Comparison of ENCODE assay signal across 8 cellular contexts in genomic region chr17:28643979-28644781, GRCh38. TPM values are rescaled to one million over a fixed set of nuclear protein-coding genes. Genes with fewer than 3 reads are reported as not detected.
DNase-seq lines count a peak whose midpoint lies in the region; ATAC-seq, FAIRE-seq and TF ChIP-seq lines count a peak whose summit lies in the region.

No MANE protein-coding gene starts in this region.

- H4K20me1 ChIP-seq in smooth muscle cell (ENCODE audit: low read depth) = peaks cover 10% of the 10 kb centered on the region

- H3K27me3 ChIP-seq in BE2C (no peaks in the 10 kb centered on the region), bronchial epithelial cell (ENCODE audit: control insufficient read depth, insufficient read depth, low read length) (no peaks in the 10 kb centered on the region), smooth muscle cell (ENCODE audit: low read depth) (no peaks in the 10 kb centered on the region)

- DNase-seq in BE2C = peak; percentile 29
- DNase-seq in SK-N-MC (ENCODE audit: low read depth, low spot score) = no peak
- DNase-seq in bronchial epithelial cell (ENCODE audit: low read depth) = peak; percentile 53
- peak; percentile 71 for DNase-seq in iPS-NIHi7 (ENCODE audit: extremely low spot score)
- DNase-seq in smooth muscle cell (lab: John Stamatoyannopoulos, UW; ENCODE audit: unreplicated experiment) = no peak

- H3K4me3 ChIP-seq in BE2C (ENCODE audit: low read depth, low read length) (peak overlapping the region; percentile 68), SK-N-MC (peak overlapping the region; percentile 86), bronchial epithelial cell (ENCODE audit: low read depth, low read length) (peak overlapping the region; percentile 64), smooth muscle cell (peak overlapping the region; percentile 85)

- FAIRE-seq in bronchial epithelial cell (lab: Jason Lieb, UNC) = no peak

- peak overlapping the region; percentile 94 for H3K9ac ChIP-seq in SK-N-MC (ENCODE audit: insufficient read length)
- peak overlapping the region; percentile 73 for H3K9ac ChIP-seq in smooth muscle cell (ENCODE audit: low read depth)

- no peaks in the 10 kb centered on the region for H3K4me1 ChIP-seq in BE2C
- H3K4me1 ChIP-seq in smooth muscle cell (ENCODE audit: low read depth) = peaks cover 7% of the 10 kb centered on the region

- H3F3A ChIP-seq in smooth muscle cell (ENCODE audit: low read depth) = peaks cover 19% of the 10 kb centered on the region

- H3K4me2 ChIP-seq in smooth muscle cell = peak overlapping the region; percentile 92

- H2AFZ ChIP-seq in smooth muscle cell (ENCODE audit: low read depth) = peak overlapping the region; percentile 59

- peak; percentile 17 for ATAC-seq in GM18502 (IDR thresholded peaks at IDR 0.05; ENCODE audit: poor library complexity, unreplicated experiment)
- no peak for ATAC-seq in GM18870 (IDR thresholded peaks at IDR 0.05; ENCODE audit: unreplicated experiment)

- peaks cover 29% of the 10 kb centered on the region for H3K36me3 ChIP-seq in BE2C
- H3K36me3 ChIP-seq in SK-N-MC (ENCODE audit: insufficient read depth, low read length) = peaks cover 53% of the 10 kb centered on the region
- H3K36me3 ChIP-seq in bronchial epithelial cell (ENCODE audit: control insufficient read depth, insufficient read depth, low read length) = peaks cover 28% of the 10 kb centered on the region
- H3K36me3 ChIP-seq in smooth muscle cell (ENCODE audit: low read depth) = peaks cover 7% of the 10 kb centered on the region

- peak; percentile 53 for TF ChIP-seq CTCF in BE2C (IDR thresholded peaks at IDR 0.05; ENCODE audit: low read depth, low read length)
- peak; percentile 62 for TF ChIP-seq CTCF in bronchial epithelial cell (IDR thresholded peaks at IDR 0.05; ENCODE audit: insufficient read depth, low read length, severe bottlenecking)
- TF ChIP-seq CTCF in smooth muscle cell (IDR thresholded peaks at IDR 0.05; ENCODE audit: borderline replicate concordance, insufficient read depth, poor library complexity, severe bottlenecking) = peak; percentile 39

- WGBS in smooth muscle cell (ENCODE audit: low lambda C conversion rate) = 3% methylated on average over 16 of the region's 18 CpGs

- H3K27ac ChIP-seq in SK-N-MC (peak overlapping the region; percentile 71; the same call in 1 of the 2 replicates), smooth muscle cell (ENCODE audit: low read depth) (no peak overlapping the region)

- TF ChIP-seq RAD21 in Ishikawa (IDR thresholded peaks at IDR 0.05; ENCODE audit: low read depth) = no peak

- peaks cover 26% of the 10 kb centered on the region for H3K79me2 ChIP-seq in smooth muscle cell (ENCODE audit: low read depth)

- no peak for TF ChIP-seq EP300 in Ishikawa (IDR thresholded peaks at IDR 0.05; ENCODE audit: borderline replicate concordance)

- H3K9me3 ChIP-seq in BE2C (no peaks in the 10 kb centered on the region), SK-N-MC (ENCODE audit: low read depth, low read length) (no peaks in the 10 kb centered on the region), smooth muscle cell (replicated peaks; ENCODE audit: low read depth) (no peaks in the 10 kb centered on the region)

TF ChIP-seq in Ishikawa, 13 proteins besides CTCF, POLR2A, EP300 and RAD21:
- TF ChIP-seq TEAD4 (IDR thresholded peaks at IDR 0.05) (peak; percentile 5; the same call in 1 of the 2 replicates), EGR1 (IDR thresholded peaks at IDR 0.05) (no peak), TAF1 (IDR thresholded peaks at IDR 0.05; ENCODE audit: low read depth) (no peak), ZBTB7A (IDR thresholded peaks at IDR 0.05; ENCODE audit: low read depth) (0 out of 2 replicates have a peak, but pooled peaks have one; percentile 23), TCF12 (IDR thresholded peaks at IDR 0.05; ENCODE audit: low read depth) (no peak), CREB1 (IDR thresholded peaks at IDR 0.05; ENCODE audit: low read depth) (no peak)

RNA-seq across cellular contexts. Expression of gene BLTP2, which starts 0.8 kb away (rescaled TPM):
- polyA plus RNA-seq in BE2C (2012; ENCODE audit: insufficient read depth, insufficient read length, low read depth) = 61.7 TPM
- total RNA-seq in bronchial epithelial cell = 164 and 168 TPM in 2 replicates
- total RNA-seq in smooth muscle cell = 63.5 and 93.3 TPM in 2 replicates
- polyA plus RNA-seq in smooth muscle cell = 35.1 and 37.1 TPM in 2 replicates

RNA-seq across cellular contexts. Expression of gene SDF2, which starts 17.5 kb away (rescaled TPM):
- polyA plus RNA-seq in BE2C (2012; ENCODE audit: insufficient read depth, insufficient read length, low read depth) = 43.8 TPM
- 50.8 and 70.4 TPM in 2 replicates for total RNA-seq in bronchial epithelial cell
- 78.8 and 88.6 TPM in 2 replicates for total RNA-seq in smooth muscle cell
- polyA plus RNA-seq in smooth muscle cell = 87.9 and 96.5 TPM in 2 replicates

RNA-seq across cellular contexts. Expression of gene SUPT6H, which starts 17.8 kb away (rescaled TPM):
- polyA plus RNA-seq in BE2C (2012; ENCODE audit: insufficient read depth, insufficient read length, low read depth) = 45.4 TPM
- total RNA-seq in bronchial epithelial cell (23.2 and 32.9 TPM in 2 replicates), smooth muscle cell (48.5 and 64.0 TPM in 2 replicates)
- polyA plus RNA-seq in smooth muscle cell = 22.4 and 26.1 TPM in 2 replicates

RNA-seq across cellular contexts. Expression of gene RSKR, which starts 30.2 kb away (rescaled TPM):
- 10.1 TPM for polyA plus RNA-seq in BE2C (2012; ENCODE audit: insufficient read depth, insufficient read length, low read depth)
- 6.6 and 11.8 TPM in 2 replicates for total RNA-seq in bronchial epithelial cell
- 2.2 and 3.8 TPM in 2 replicates for total RNA-seq in smooth muscle cell
- 2.0 and 2.3 TPM in 2 replicates for polyA plus RNA-seq in smooth muscle cell

RNA-seq across cellular contexts. Expression of gene SPAG5, which starts 45.4 kb away (rescaled TPM):
- polyA plus RNA-seq in BE2C (2012; ENCODE audit: insufficient read depth, insufficient read length, low read depth) = 16.4 TPM
- total RNA-seq in bronchial epithelial cell = 1.3 and 2.0 TPM in 2 replicates
- 13.9 and 21.3 TPM in 2 replicates for total RNA-seq in smooth muscle cell
- polyA plus RNA-seq in smooth muscle cell = 19.8 and 23.7 TPM in 2 replicates

Comparison
In these comparisons a context has a peak if more than half of its experiments do, and no peak if none do; other contexts are left out.
1. DNase-seq: peak in BE2C (single experiment), bronchial epithelial cell (single experiment) and iPS-NIHi7 (single experiment); none in SK-N-MC (single experiment) and smooth muscle cell (single experiment).
2. Peak in every context shown above with its lines, with median percentiles within 50 percentile points of each other: H3K4me3 ChIP-seq and CTCF ChIP-seq.